ENCODE assay signal across 1 cellular context in the genomic region with DNA sequence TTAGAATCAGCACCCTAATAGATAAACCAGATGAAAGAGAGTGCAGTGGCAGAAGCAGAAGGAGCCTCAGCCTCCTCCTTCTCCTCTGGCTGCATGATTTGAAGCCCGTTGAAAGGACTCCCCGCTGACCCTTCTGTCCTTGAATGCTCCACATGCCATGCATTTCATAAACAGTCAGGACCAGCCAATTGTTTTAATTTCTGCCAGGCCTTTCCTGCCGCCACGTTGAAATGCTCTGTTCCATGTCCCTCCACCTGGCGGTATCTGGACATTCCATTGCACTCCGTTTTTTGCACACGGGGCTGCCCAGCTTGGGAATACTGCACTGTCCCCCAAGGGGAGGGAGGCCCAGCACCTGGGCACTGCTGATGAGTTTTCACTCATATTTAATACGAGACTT.
TF ChIP-seq lines count a peak whose summit lies in the region.

No MANE protein-coding gene starts in this region.

TF ChIP-seq in IMR-90, 13 proteins besides CTCF, POLR2A, EP300 and RAD21 (continued from another document):
- no peak for TF ChIP-seq NFE2L2 (IDR thresholded peaks at IDR 0.05; ENCODE audit: low read depth, low read length)
